ENCODE assay signal across 8 cellular contexts in the genomic region with DNA sequence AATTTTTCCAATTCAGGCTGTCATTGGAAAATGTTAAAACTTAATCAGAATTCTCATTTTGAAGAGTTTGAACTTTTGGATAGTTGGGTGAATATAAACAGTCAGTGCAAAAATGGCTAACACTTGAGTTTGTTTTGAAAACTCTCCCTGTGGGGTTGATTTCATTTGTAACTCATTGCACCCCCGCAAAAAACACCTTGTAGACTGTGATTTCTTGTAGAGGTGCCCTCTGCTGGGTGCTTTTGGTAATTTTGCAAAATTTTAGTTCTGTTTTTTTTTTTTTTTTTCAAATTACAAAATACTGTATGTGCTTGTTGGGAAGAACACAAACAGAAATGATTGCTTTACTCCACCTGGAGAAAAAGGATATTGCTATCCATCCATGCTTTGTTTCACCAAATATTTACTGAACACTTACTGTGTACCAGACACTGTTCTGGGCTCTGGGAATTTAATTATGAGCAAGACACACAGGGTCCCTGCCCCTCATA. TPM values are rescaled to one million over a fixed set of nuclear protein-coding genes. Genes with fewer than 3 reads are reported as not detected.
DNase-seq lines count a peak whose midpoint lies in the region; ATAC-seq and TF ChIP-seq lines count a peak whose summit lies in the region.

No MANE protein-coding gene starts in this region.

- H3K4me1 ChIP-seq in CD8-positive, alpha-beta memory T cell (ENCODE audit: insufficient read depth, low read length), result peaks cover 8% of the 10 kb centered on the region
- H3K4me1 ChIP-seq in SK-N-SH (ENCODE audit: control insufficient read depth in 1 of 2, insufficient read depth in 2 of 2, low read depth in 1 of 2, low read length in 1 of 2), result peaks cover 0 to 3% of the 10 kb centered on the region in 2 experiments; a peak in 2 of 4 replicates

- H3K27me3 Mint-ChIP-seq in CD8-positive, alpha-beta memory T cell, result no peaks in the 10 kb centered on the region
- H3K27me3 Mint-ChIP-seq in naive thymus-derived CD8-positive, alpha-beta T cell, result no peaks in the 10 kb centered on the region

- no peak overlapping the region for H2AFZ ChIP-seq in SK-N-SH (ENCODE audit: low read depth)

- CTCF ChIA-PET in CD8-positive, alpha-beta memory T cell (lab: Charles Lee), result interaction anchor here (0.9 to 1.7 kb wide), 5 partner anchors 8 to 94 kb away, joined by 3 to 6 read pairs (median 5); no protein-coding TSS in a partner anchor
- CTCF ChIA-PET in SK-N-SH (lab: Yijun Ruan, JAX), result interaction anchor here (0.6 to 1.8 kb wide), 13 partner anchors 8 to 147 kb away, joined by 3 to 11 read pairs (median 4); no protein-coding TSS in a partner anchor

- no peaks in the 10 kb centered on the region for H4K20me1 ChIP-seq in SK-N-SH (ENCODE audit: insufficient read depth)

- peaks cover 1% of the 10 kb centered on the region for H3F3A ChIP-seq in SK-N-SH (replicated peaks; ENCODE audit: insufficient read depth)

- H3K9ac ChIP-seq in SK-N-SH, result no peak overlapping the region

- H3K36me3 Mint-ChIP-seq in CD8-positive, alpha-beta memory T cell, result peaks cover 5 to 61% (median 34%) of the 10 kb centered on the region in 3 donors
- peaks cover 7 to 76% (median 16%) of the 10 kb centered on the region in 3 donors for H3K36me3 Mint-ChIP-seq in naive thymus-derived CD8-positive, alpha-beta T cell

- peaks cover 5 to 8% (median 6%) of the 10 kb centered on the region in 3 donors for H3K4me1 Mint-ChIP-seq in CD8-positive, alpha-beta memory T cell
- peaks cover 4 to 17% (median 6%) of the 10 kb centered on the region in 4 donors for H3K4me1 Mint-ChIP-seq in naive thymus-derived CD8-positive, alpha-beta T cell

- POLR2A ChIA-PET in CD8-positive, alpha-beta memory T cell (lab: Charles Lee), result no interaction called here
- POLR2A ChIA-PET in SK-N-SH (lab: Yijun Ruan, JAX), result no interaction called here
- POLR2A ChIA-PET in naive thymus-derived CD8-positive, alpha-beta T cell (lab: Charles Lee), result interaction anchor here (0.7 kb wide), 2 partner anchors 163 to 165 kb away, joined by 3 to 5 read pairs; no protein-coding TSS in a partner anchor

- H3K9me3 Mint-ChIP-seq in CD8-positive, alpha-beta memory T cell, result no peaks in the 10 kb centered on the region
- no peaks in the 10 kb centered on the region for H3K9me3 Mint-ChIP-seq in naive thymus-derived CD8-positive, alpha-beta T cell

- peak; percentile 57 to 62 for ATAC-seq in naive thymus-derived CD8-positive, alpha-beta T cell
- no peak for ATAC-seq in HG02884 (IDR thresholded peaks at IDR 0.05; ENCODE audit: unreplicated experiment)
- no peak for ATAC-seq in GM21515 (IDR thresholded peaks at IDR 0.05; ENCODE audit: unreplicated experiment)

- peak overlapping the region in 5 of 8 donors; percentile 12 to 48 (median 38) for H3K27ac Mint-ChIP-seq in CD8-positive, alpha-beta memory T cell
- peak overlapping the region in 7 of 10 donors; percentile 24 to 77 (median 51) for H3K27ac Mint-ChIP-seq in naive thymus-derived CD8-positive, alpha-beta T cell

- no peaks in the 10 kb centered on the region for H3K27me3 ChIP-seq in CD8-positive, alpha-beta memory T cell (ENCODE audit: insufficient read depth, low read length, poor library complexity, severe bottlenecking)
- no peaks in the 10 kb centered on the region for H3K27me3 ChIP-seq in H7 (ENCODE audit: control insufficient read depth, insufficient read depth, low read length)
- H3K27me3 ChIP-seq in SK-N-SH (ENCODE audit: insufficient read depth), result no peaks in the 10 kb centered on the region

- H3K4me2 ChIP-seq in SK-N-SH, result no peak overlapping the region

- 12% methylated on average over 1 of the region's 1 CpG for WGBS in SK-N-SH (ENCODE audit: low lambda C conversion rate)

- peak in 4 of 5 donors; percentile 11 to 60 (median 41) for DNase-seq in CD8-positive, alpha-beta memory T cell
- DNase-seq in H7 (peak; percentile 55), SK-N-SH (peak; percentile 52), dermis blood vessel endothelial cell (peak; percentile 73)
- peak in 9 of 10 donors; percentile 15 to 73 (median 53) for DNase-seq in naive thymus-derived CD8-positive, alpha-beta T cell
- no peak for DNase-seq in NK-92 treated with Interleukin-12 subunit alpha and Interleukin-12 subunit beta, amount 100 ng/mL, for 24 hours (lab: John Stamatoyannopoulos, UW)

- no peaks in the 10 kb centered on the region for H3K9me3 ChIP-seq in CD8-positive, alpha-beta memory T cell (ENCODE audit: low read length)
- H3K9me3 ChIP-seq in SK-N-SH, result no peaks in the 10 kb centered on the region

- peaks cover 26% of the 10 kb centered on the region for H3K36me3 ChIP-seq in CD8-positive, alpha-beta memory T cell (ENCODE audit: insufficient read depth, low read length)
- H3K36me3 ChIP-seq in H7 (replicated peaks; ENCODE audit: control insufficient read depth, insufficient read depth, low read length), result peaks cover 14% of the 10 kb centered on the region
- peaks cover 40 to 55% of the 10 kb centered on the region in 2 experiments for H3K36me3 ChIP-seq in SK-N-SH (replicated peaks in 1 of 2; ENCODE audit: control insufficient read depth in 1 of 2, insufficient read depth in 2 of 2, low read length in 1 of 2)

- TF ChIP-seq EP300 in SK-N-SH (IDR thresholded peaks at IDR 0.05; ENCODE audit: borderline replicate concordance in 1 of 2, low read depth in 1 of 2, low read length in 1 of 2), result no peak

- no peak overlapping the region for H3K4me3 ChIP-seq in CD8-positive, alpha-beta memory T cell (ENCODE audit: low read length)
- H3K4me3 ChIP-seq in H7 (ENCODE audit: insufficient read depth, low read depth, low read length) (no peak overlapping the region), SK-N-SH (ENCODE audit: low read depth in 2 of 2, low read length in 1 of 2) (peak overlapping the region in 1 of 2 experiments; percentile 9; a peak in 1 of 4 replicates)

- H3K9me2 ChIP-seq in SK-N-SH, result no peaks in the 10 kb centered on the region

- no peak overlapping the region for H3K4me3 Mint-ChIP-seq in CD8-positive, alpha-beta memory T cell
- H3K4me3 Mint-ChIP-seq in naive thymus-derived CD8-positive, alpha-beta T cell, result no peak overlapping the region

- TF ChIP-seq CTCF in SK-N-SH (IDR thresholded peaks at IDR 0.05), result peak; percentile 84

- peak; percentile 53 for TF ChIP-seq RAD21 in SK-N-SH (IDR thresholded peaks at IDR 0.05; ENCODE audit: low read length)

- no peaks in the 10 kb centered on the region for H3K79me2 ChIP-seq in SK-N-SH (ENCODE audit: insufficient read depth)

- no peak overlapping the region for H3K27ac ChIP-seq in CD8-positive, alpha-beta memory T cell (ENCODE audit: low read depth, low read length)
- H3K27ac ChIP-seq in SK-N-SH (ENCODE audit: low read depth in 2 of 2, low read length in 1 of 2), result no peak overlapping the region

TF ChIP-seq in SK-N-SH, 30 proteins besides CTCF, POLR2A, EP300 and RAD21:
- TF ChIP-seq MEF2A (IDR thresholded peaks at IDR 0.05; ENCODE audit: borderline replicate concordance, low read depth) (no peak), SMC3 (IDR thresholded peaks at IDR 0.05; ENCODE audit: low read depth, low read length) (peak; percentile 42)

RNA-seq across cellular contexts. Expression of a gene that starts 28.2 kb away (rescaled TPM):
- total RNA-seq in CD8-positive, alpha-beta memory T cell, result 100 to 1,000 TPM; 478 to 484 TPM
- 213 TPM for polyA plus RNA-seq in CD8-positive, alpha-beta memory T cell
- 192 and 212 TPM in 2 replicates for total RNA-seq in H7 (2014; rRNA removed; shearing (Covaris generic))
- 82.7 and 144 TPM in 2 replicates for polyA plus RNA-seq in SK-N-SH (2012; rRNA removed)
- 71.6 and 88.3 TPM in 2 replicates for polyA plus RNA-seq in SK-N-SH (2012; cell fraction: cytosol; rRNA removed)
- 120 and 170 TPM in 2 replicates for polyA plus RNA-seq in SK-N-SH (2012; cell fraction: nucleus; rRNA removed)
- total RNA-seq in dermis blood vessel endothelial cell, result 128 and 344 TPM in 2 replicates
- total RNA-seq in naive thymus-derived CD8-positive, alpha-beta T cell, result 100 to 1,000 TPM; 107 to 114 TPM
- 100 to 1,000 TPM; 126 to 179 (median 142) TPM for polyA plus RNA-seq in naive thymus-derived CD8-positive, alpha-beta T cell

Comparison
In these comparisons a context has a peak if more than half of its experiments do, and no peak if none do; other contexts are left out.
1. ATAC-seq: peak in naive thymus-derived CD8-positive, alpha-beta T cell (2 of 2); none in HG02884 (single experiment) and GM21515 (single experiment).